In the genomic region with DNA sequence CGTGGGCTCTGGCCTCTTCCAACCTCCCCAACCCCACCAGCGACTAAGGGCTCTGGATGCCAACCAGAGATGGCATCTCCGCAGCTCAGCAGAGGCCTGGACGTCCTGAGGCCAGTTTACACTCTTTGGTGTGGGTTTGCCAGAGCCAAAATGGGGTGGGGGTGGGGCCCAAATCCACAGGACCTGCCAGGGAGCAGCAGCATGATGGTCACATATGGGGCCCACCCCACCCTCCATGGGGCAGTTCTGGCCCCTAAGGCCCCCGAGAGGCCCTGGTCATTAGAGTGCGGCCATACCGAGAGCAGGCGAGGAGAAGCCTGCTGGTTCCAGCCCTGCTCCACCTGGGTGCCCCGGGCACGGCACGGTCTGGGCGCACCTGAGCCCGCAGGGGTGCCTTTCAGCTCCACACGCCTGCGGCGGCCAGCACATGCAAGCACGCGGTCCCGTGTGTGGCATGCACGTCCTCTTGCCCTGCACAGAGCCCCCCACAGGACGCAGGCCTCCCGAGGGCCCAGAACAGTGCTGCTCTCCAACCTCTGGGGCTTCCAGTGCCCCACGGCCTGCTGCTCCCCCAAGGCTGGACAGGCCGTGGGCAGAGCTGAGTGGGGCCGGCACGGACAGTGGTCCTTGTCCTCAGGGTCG, we compare ENCODE assay signal across 29 cellular contexts. TPM values are rescaled to one million over a fixed set of nuclear protein-coding genes. Genes with fewer than 3 reads are reported as not detected.
"Had no signal": no experiment of that assay in that cellular context is flagged by ENCODE, and none has a peak within 500 bp of the region (broad histone marks: within the 10 kb centered on the region; RNA-seq: fewer than 3 reads in every experiment).

No MANE protein-coding gene starts in this region.

- H3K4me2 ChIP-seq: hepatocyte had no signal

- H3K4me3 Mint-ChIP-seq: mesothelial cell of epicardium; naive thymus-derived CD4-positive, alpha-beta T cell; natural killer cell treated with Interleukin-12 subunit alpha and Interleukin-12 subunit beta and Interleukin-15 and Interleukin-18, amount 100 ng/mL, for 72 hours; stimulated activated naive CD8-positive, alpha-beta T cell treated with anti-CD3 and anti-CD28 coated beads, Interleukin-15, Interleukin-2, amounts not matched to agents 100 ng/mL and 50 ng/mL, for 24 hours had no signal

- H3K4me1 ChIP-seq: parathyroid adenoma, upper lobe of right lung had no signal

- DNase-seq: islet precursor cell; left ventricle myocardium inferior; mesendoderm; mucosa of descending colon; naive thymus-derived CD4-positive, alpha-beta T cell; nucleus accumbens; stimulated activated CD4-positive, alpha-beta T cell treated with anti-CD3 and anti-CD28 coated beads, Interleukin-12 subunit alpha, Interleukin-12 subunit beta, amount 100 ng/mL, for 4 hours; stimulated activated CD4-positive, alpha-beta T cell treated with anti-CD3 and anti-CD28 coated beads, Interleukin-15, amount 100 ng/mL, for 24 hours; stimulated activated CD4-positive, alpha-beta T cell treated with anti-CD3 and anti-CD28 coated beads, Interleukin-2, amount 100 ng/mL, for 24 hours; stimulated activated CD4-positive, alpha-beta T cell treated with anti-CD3 and anti-CD28 coated beads, Interleukin-4, amount 100 ng/mL, for 1 hour; stimulated activated naive CD4-positive, alpha-beta T cell; tibial artery; trophoblast cell; upper lobe of right lung had no signal

- H3K9ac ChIP-seq: parathyroid adenoma had no signal

- ATAC-seq: mucosa of descending colon; naive thymus-derived CD4-positive, alpha-beta T cell; natural killer cell treated with Interleukin-12 subunit alpha and Interleukin-12 subunit beta and Interleukin-15 and Interleukin-18, amount 100 ng/mL, for 72 hours; sciatic nerve; upper lobe of right lung had no signal

- H3K36me3 Mint-ChIP-seq: mesothelial cell of epicardium; naive thymus-derived CD4-positive, alpha-beta T cell; natural killer cell treated with Interleukin-12 subunit alpha and Interleukin-12 subunit beta and Interleukin-15 and Interleukin-18, amount 100 ng/mL, for 72 hours had no signal

- H3K9me3 ChIP-seq: left ventricle myocardium inferior, mucosa of descending colon, right atrium auricular region, suprapubic skin, thoracic aorta, tibial artery, upper lobe of right lung had no signal

- H3K27ac ChIP-seq: hepatocyte, left ventricle myocardium inferior, parathyroid adenoma, right atrium auricular region, suprapubic skin, thoracic aorta, tibial artery, upper lobe of right lung had no signal

- H2AFZ ChIP-seq: hepatocyte, parathyroid adenoma had no signal

- H3K27ac Mint-ChIP-seq: mesothelial cell of epicardium; naive thymus-derived CD4-positive, alpha-beta T cell; natural killer cell treated with Interleukin-12 subunit alpha and Interleukin-12 subunit beta and Interleukin-15 and Interleukin-18, amount 100 ng/mL, for 72 hours; progenitor cell of endocrine pancreas; stimulated activated naive CD8-positive, alpha-beta T cell treated with anti-CD3 and anti-CD28 coated beads, Interleukin-15, Interleukin-2, amounts not matched to agents 100 ng/mL and 50 ng/mL, for 24 hours had no signal

- H3K9me3 Mint-ChIP-seq: mesothelial cell of epicardium; naive thymus-derived CD4-positive, alpha-beta T cell; natural killer cell treated with Interleukin-12 subunit alpha and Interleukin-12 subunit beta and Interleukin-15 and Interleukin-18, amount 100 ng/mL, for 72 hours; stimulated activated naive CD8-positive, alpha-beta T cell treated with anti-CD3 and anti-CD28 coated beads, Interleukin-15, Interleukin-2, amounts not matched to agents 100 ng/mL and 50 ng/mL, for 24 hours had no signal

- H3K36me3 ChIP-seq: left ventricle myocardium inferior, right atrium auricular region, suprapubic skin, thoracic aorta, upper lobe of right lung had no signal

- H3K4me1 Mint-ChIP-seq: naive thymus-derived CD4-positive, alpha-beta T cell had no signal

- H3K27me3 Mint-ChIP-seq: natural killer cell treated with Interleukin-12 subunit alpha and Interleukin-12 subunit beta and Interleukin-15 and Interleukin-18, amount 100 ng/mL, for 72 hours; progenitor cell of endocrine pancreas; stimulated activated naive CD8-positive, alpha-beta T cell treated with anti-CD3 and anti-CD28 coated beads, Interleukin-15, Interleukin-2, amounts not matched to agents 100 ng/mL and 50 ng/mL, for 24 hours had no signal

- H3K4me3 ChIP-seq: hepatocyte, left ventricle myocardium inferior, lung, mucosa of descending colon, right atrium auricular region, skin epidermis, suprapubic skin, thoracic aorta, tibial artery, upper lobe of right lung had no signal

RNA-seq across cellular contexts. Expression of a gene that starts 4.8 kb away (rescaled TPM):
- total RNA-seq: right atrium auricular region had no signal

RNA-seq across cellular contexts. Expression of a gene that starts 27.8 kb away (rescaled TPM):
- total RNA-seq: hepatocyte, myocyte, renal cortical epithelial cell had no signal
- polyA plus RNA-seq: hepatocyte, neural cell had no signal
